ENCODE assay signal across 8 cellular contexts in the genomic region with DNA sequence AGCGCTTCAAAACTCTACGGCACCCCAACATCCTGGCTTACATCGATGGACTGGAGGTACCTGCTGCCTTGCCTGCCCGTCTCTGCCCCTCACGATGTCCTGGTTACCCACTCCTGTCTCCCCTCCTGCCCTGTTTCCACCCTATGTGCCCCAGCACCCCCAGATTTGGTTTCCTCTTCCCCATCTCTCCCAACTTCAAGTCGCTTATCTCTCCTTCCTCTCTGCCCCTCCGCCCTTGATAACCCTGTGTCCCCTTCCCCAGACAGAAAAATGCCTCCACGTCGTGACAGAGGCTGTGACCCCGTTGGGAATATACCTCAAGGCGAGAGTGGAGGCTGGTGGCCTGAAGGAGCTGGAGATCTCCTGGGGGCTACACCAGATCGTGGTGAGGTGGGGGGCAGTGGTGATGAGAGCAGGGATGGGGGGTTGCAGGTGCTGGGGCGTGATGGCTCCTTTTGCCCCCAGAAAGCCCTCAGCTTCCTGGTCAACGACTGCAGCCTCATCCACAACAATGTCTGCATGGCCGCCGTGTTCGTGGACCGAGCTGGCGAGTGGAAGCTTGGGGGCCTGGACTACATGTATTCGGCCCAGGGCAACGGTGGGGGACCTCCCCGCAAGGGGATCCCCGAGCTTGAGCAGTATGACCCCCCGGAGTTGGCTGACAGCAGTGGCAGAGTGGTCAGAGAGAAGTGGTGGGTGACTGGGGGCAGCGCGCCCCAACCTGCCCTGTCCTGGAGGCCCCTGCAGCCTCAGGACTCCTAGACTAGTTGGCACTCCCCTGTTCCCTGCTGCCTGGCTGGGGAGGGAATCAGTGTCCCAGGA. TPM values are rescaled to one million over a fixed set of nuclear protein-coding genes. Genes with fewer than 3 reads are reported as not detected.
A peak's percentile ranks its signal among the peaks of the same experiment; 100 is the strongest.
DNase-seq lines count a peak whose midpoint lies in the region; ATAC-seq and TF ChIP-seq lines count a peak whose summit lies in the region.

No MANE protein-coding gene starts in this region.

- H3K27ac ChIP-seq in H9 (ENCODE audit: insufficient read length, low read depth, low read length) (no peak overlapping the region), iPS DF 6.9 (ENCODE audit: low read length) (no peak overlapping the region), spleen (peak overlapping the region; percentile 90 to 96 (median 92))

- no peak overlapping the region for H2BK5ac ChIP-seq in H9 (ENCODE audit: insufficient read length, low read length)

- no peak overlapping the region for H3K27ac Mint-ChIP-seq in H9
- peak overlapping the region; percentile 76 for H3K27ac Mint-ChIP-seq in activated CD8-positive, alpha-beta T cell treated with anti-CD3 and anti-CD28 coated beads for 36 hours

- peaks cover 18% of the 10 kb centered on the region for H3K27me3 Mint-ChIP-seq in H9 (ENCODE audit: low read depth)
- H3K27me3 Mint-ChIP-seq in activated CD8-positive, alpha-beta T cell treated with anti-CD3 and anti-CD28 coated beads for 36 hours: no peaks in the 10 kb centered on the region

- POLR2A ChIA-PET in activated CD8-positive, alpha-beta T cell treated with anti-CD3 and anti-CD28 coated beads for 36 hours (lab: Charles Lee): interaction anchor here (0.9 to 4.0 kb wide), 14 partner anchors 10 to 154 kb away, joined by 3 to 42 read pairs (median 4); a partner anchor contains a TSS

- no peak overlapping the region for H3K23ac ChIP-seq in H9 (ENCODE audit: insufficient read length, low read depth, low read length)

- no peaks in the 10 kb centered on the region; the same call in 1 of the 2 replicates for H3K79me2 ChIP-seq in H9 (ENCODE audit: insufficient read depth, low read length)

- H3K23me2 ChIP-seq in H9 (ENCODE audit: insufficient read length, low read depth, low read length, poor library complexity, severe bottlenecking): peaks cover 4% of the 10 kb centered on the region

- H3K36me3 Mint-ChIP-seq in H9 (ENCODE audit: insufficient read depth in 1 of 3, low read depth in 3 of 3): peaks cover 13 to 25% (median 21%) of the 10 kb centered on the region in 3 experiments
- peaks cover 29% of the 10 kb centered on the region for H3K36me3 Mint-ChIP-seq in activated CD8-positive, alpha-beta T cell treated with anti-CD3 and anti-CD28 coated beads for 36 hours (ENCODE audit: low read depth)

- H3K4me2 ChIP-seq in H9 (ENCODE audit: insufficient read depth, insufficient read length, low read length): peak overlapping the region; percentile 61

- DNase-seq in H9: no peak
- no peak for DNase-seq in activated CD8-positive, alpha-beta T cell treated with anti-CD3 and anti-CD28 coated beads for 36 hours
- no peak for DNase-seq in iPS DF 6.9 (ENCODE audit: low read depth, low spot score)
- peak; percentile 81 for DNase-seq in spleen
- DNase-seq in NCI-H345 treated with DMSO at 0.1 percent for 48 hours (lab: John Stamatoyannopoulos, UW; ENCODE audit: unreplicated experiment): no peak
- DNase-seq in head of caudate nucleus: no peak

- peak overlapping the region; percentile 45 for H3K9ac ChIP-seq in H9 (ENCODE audit: extremely low read depth, insufficient read length, low read length)

- CTCF ChIA-PET in activated CD8-positive, alpha-beta T cell treated with anti-CD3 and anti-CD28 coated beads for 36 hours (lab: Charles Lee): interaction anchor here (1.2 to 2.5 kb wide), 8 partner anchors 14 to 118 kb away, joined by 3 to 16 read pairs (median 8); a partner anchor contains a TSS

- H3K4me1 Mint-ChIP-seq in H9: peaks cover 24 to 34% of the 10 kb centered on the region in 2 experiments
- peaks cover 65% of the 10 kb centered on the region for H3K4me1 Mint-ChIP-seq in activated CD8-positive, alpha-beta T cell treated with anti-CD3 and anti-CD28 coated beads for 36 hours (ENCODE audit: low read depth)

- H3K27me3 ChIP-seq in H9 (ENCODE audit: insufficient read depth, low read length) (no peaks in the 10 kb centered on the region), iPS DF 6.9 (ENCODE audit: control insufficient read depth, insufficient read depth, low read length) (peaks cover 2% of the 10 kb centered on the region; the same call in 1 of the 2 replicates), spleen (replicated peaks in 1 of 7) (no peaks in the 10 kb centered on the region)

- intact Hi-C loops in activated CD8-positive, alpha-beta T cell treated with anti-CD3 and anti-CD28 coated beads for 36 hours (cut with micrococcal nuclease): no loop called here
- intact Hi-C loops in spleen (cut with DNase I; ENCODE audit: low total_unique reads) (no loop called here), head of caudate nucleus (cut with DNase I) (no loop called here)

- no peaks in the 10 kb centered on the region for H3K79me1 ChIP-seq in H9 (ENCODE audit: insufficient read depth, low read depth, low read length, poor library complexity, severe bottlenecking)

- H3K4me3 ChIP-seq in iPS DF 6.9 (ENCODE audit: low read length): peak overlapping the region; percentile 92; the same call in 1 of the 2 replicates
- peak overlapping the region; percentile 68 to 99 (median 87) for H3K4me3 ChIP-seq in spleen

- no peaks in the 10 kb centered on the region for H3K9me3 ChIP-seq in H9 (ENCODE audit: control insufficient read depth, low read depth, low read length)
- no peaks in the 10 kb centered on the region for H3K9me3 ChIP-seq in iPS DF 6.9 (ENCODE audit: control insufficient read depth, insufficient read depth, low read length)
- no peaks in the 10 kb centered on the region for H3K9me3 ChIP-seq in spleen

- H3K18ac ChIP-seq in H9 (ENCODE audit: insufficient read length, low read depth, low read length): no peak overlapping the region

- H2BK20ac ChIP-seq in H9 (ENCODE audit: low read depth, low read length, poor library complexity, severe bottlenecking): no peak overlapping the region

- H2AFZ ChIP-seq in H9 (ENCODE audit: low read length): no peak overlapping the region

- H3K9me3 Mint-ChIP-seq in H9: no peaks in the 10 kb centered on the region
- no peaks in the 10 kb centered on the region for H3K9me3 Mint-ChIP-seq in activated CD8-positive, alpha-beta T cell treated with anti-CD3 and anti-CD28 coated beads for 36 hours

- no peak overlapping the region for H2BK15ac ChIP-seq in H9 (ENCODE audit: low read depth, low read length)

- no peak overlapping the region for H4K8ac ChIP-seq in H9 (replicated peaks; ENCODE audit: insufficient read length, low read depth, low read length)

- H3K4me1 ChIP-seq in H9 (ENCODE audit: insufficient read depth, low read length) (no peaks in the 10 kb centered on the region; the same call in 1 of the 2 replicates), iPS DF 6.9 (ENCODE audit: control insufficient read depth, insufficient read depth, low read length) (peaks cover 7% of the 10 kb centered on the region; the same call in 1 of the 2 replicates), spleen (peaks cover 29 to 86% (median 70%) of the 10 kb centered on the region in 6 donors)

- no peaks in the 10 kb centered on the region for H4K20me1 ChIP-seq in H9 (ENCODE audit: control insufficient read depth, insufficient read depth, insufficient read length)

- H4K5ac ChIP-seq in H9 (ENCODE audit: insufficient read length, low read depth, low read length): no peak overlapping the region

- WGBS in H9 (ENCODE audit: extremely low coverage, insufficient read length, low lambda C conversion rate): no CpG with 5 or more reads among the region's 26 CpGs
- no CpG with 5 or more reads among the region's 26 CpGs for WGBS in iPS DF 6.9 (ENCODE audit: insufficient coverage, insufficient read length)
- 27 to 55% (median 55%) methylated on average over 14 to 26 of the region's 26 CpGs for WGBS in spleen, 5 donors

- no peak overlapping the region for H2AK5ac ChIP-seq in H9 (ENCODE audit: insufficient read length, low read length)

- peak; percentile 2 for ATAC-seq in activated CD8-positive, alpha-beta T cell treated with anti-CD3 and anti-CD28 coated beads for 36 hours
- ATAC-seq in GM19328 (IDR thresholded peaks at IDR 0.05; ENCODE audit: unreplicated experiment) (no peak), GM21423 (IDR thresholded peaks at IDR 0.05; ENCODE audit: unreplicated experiment) (no peak)

- peaks cover 5% of the 10 kb centered on the region; the same call in 1 of the 2 replicates for H3K36me3 ChIP-seq in iPS DF 6.9 (ENCODE audit: control insufficient read depth, insufficient read depth, low read length)
- H3K36me3 ChIP-seq in spleen: peaks cover 0 to 50% (median 25%) of the 10 kb centered on the region in 6 donors

- H3T11ph ChIP-seq in H9 (ENCODE audit: low read length): no peak overlapping the region

- H3K4ac ChIP-seq in H9 (ENCODE audit: low read depth, low read length): no peak overlapping the region

- no peak for TF ChIP-seq CTCF in H9 (conservative IDR thresholded peaks at IDR 0.05)
- TF ChIP-seq CTCF in activated CD8-positive, alpha-beta T cell treated with anti-CD3 and anti-CD28 coated beads for 36 hours (IDR thresholded peaks at IDR 0.05): no peak
- TF ChIP-seq CTCF in spleen (IDR thresholded peaks at IDR 0.05 in 8 of 11, conservative IDR thresholded peaks at IDR 0.05 in 3 of 11): no peak

- H4K91ac ChIP-seq in H9 (ENCODE audit: insufficient read length, low read depth, low read length): no peak overlapping the region

- H2BK120ac ChIP-seq in H9 (ENCODE audit: low read depth, low read length, poor library complexity, severe bottlenecking): no peak overlapping the region

- no peak for TF ChIP-seq POLR2A in spleen (IDR thresholded peaks at IDR 0.05)

- peak overlapping the region; percentile 23; the same call in 1 of the 2 replicates for H3K14ac ChIP-seq in H9 (ENCODE audit: insufficient read depth, low read length)

- H3K56ac ChIP-seq in H9 (ENCODE audit: insufficient read length, low read depth, low read length): no peak overlapping the region

- H3K4me3 Mint-ChIP-seq in H9: peak overlapping the region; percentile 72 to 82
- peak overlapping the region; percentile 93 for H3K4me3 Mint-ChIP-seq in activated CD8-positive, alpha-beta T cell treated with anti-CD3 and anti-CD28 coated beads for 36 hours

- no peak overlapping the region for H2BK12ac ChIP-seq in H9 (ENCODE audit: insufficient read length, low read depth, low read length)

RNA-seq across cellular contexts. Expression of a gene that starts 1.0 kb away (rescaled TPM):
- total RNA-seq in H9 (2021) (54.7 and 56.0 TPM in 2 replicates), spleen (100 to 1,000 TPM in 2 of 7 donors, 10 to 100 TPM in 5; 64.7 to 125 (median 77.4) TPM)
- total RNA-seq in activated CD8-positive, alpha-beta T cell treated with anti-CD3 and anti-CD28 coated beads for 36 hours: 10 to 100 TPM; 71.5 to 76.8 TPM
- polyA plus RNA-seq in spleen: 10 to 100 TPM; 52.4 to 70.6 (median 60.7) TPM

RNA-seq across cellular contexts. Expression of a gene that starts 27.0 kb away (rescaled TPM):
- total RNA-seq in H9 (2021) (1,700 and 1,934 TPM in 2 replicates), spleen (over 10,000 TPM; 10,088 to 24,490 (median 13,598) TPM)
- total RNA-seq in activated CD8-positive, alpha-beta T cell treated with anti-CD3 and anti-CD28 coated beads for 36 hours: 1,000 to 10,000 TPM; 3,856 to 3,869 TPM
- 100 to 1,000 TPM; 111 to 793 (median 171) TPM for polyA plus RNA-seq in spleen

RNA-seq across cellular contexts. Expression of a gene that starts 32.3 kb away (rescaled TPM):
- total RNA-seq in H9 (2021) (10.6 and 12.1 TPM in 2 replicates), spleen (100 to 1,000 TPM in 2 of 7 donors, 10 to 100 TPM in 5; 81.6 to 137 (median 95.8) TPM)
- 10 to 100 TPM; 55.4 to 56.0 TPM for total RNA-seq in activated CD8-positive, alpha-beta T cell treated with anti-CD3 and anti-CD28 coated beads for 36 hours
- polyA plus RNA-seq in spleen: 10 to 100 TPM; 20.6 to 57.0 (median 27.6) TPM

RNA-seq across cellular contexts. Expression of a gene that starts 44.4 kb away (rescaled TPM):
- total RNA-seq in H9 (2021) (43.7 and 45.8 TPM in 2 replicates), spleen (10 to 100 TPM; 20.9 to 68.8 (median 34.4) TPM)
- 10 to 100 TPM; 54.3 to 54.7 TPM for total RNA-seq in activated CD8-positive, alpha-beta T cell treated with anti-CD3 and anti-CD28 coated beads for 36 hours
- polyA plus RNA-seq in spleen: 10 to 100 TPM; 32.6 to 49.5 (median 42.5) TPM

RNA-seq across cellular contexts. Expression of a gene that starts 46.5 kb away (rescaled TPM):
- total RNA-seq in H9 (2021) (20.0 and 21.7 TPM in 2 replicates), spleen (10 to 100 TPM; 34.5 to 59.0 (median 48.4) TPM)
- 10 to 100 TPM; 12.7 to 16.0 TPM for total RNA-seq in activated CD8-positive, alpha-beta T cell treated with anti-CD3 and anti-CD28 coated beads for 36 hours
- 10 to 100 TPM; 43.0 to 66.1 (median 50.1) TPM for polyA plus RNA-seq in spleen

Comparison
In these comparisons a context has a peak if more than half of its experiments do, and no peak if none do; other contexts are left out.
1. H3K27ac ChIP-seq: peak in spleen (8 of 8); none in H9 (single experiment) and iPS DF 6.9 (single experiment).